Comparison of ENCODE assay signal across 1 cellular context in genomic region chr2:232550351-232551261, GRCh38.
A peak's percentile ranks its signal among the peaks of the same experiment; 100 is the strongest.
TF ChIP-seq lines count a peak whose summit lies in the region.

Gene EIF4E2, plus strand, starts transcription at chr2:232550689. Its CDS starts 36 bp downstream, at chr2:232550725.
Gene TIGD1, minus strand, starts transcription at chr2:232550557. Its CDS starts 675 bp downstream, at chr2:232549882.

TF ChIP-seq in A549, 52 proteins besides CTCF, POLR2A, EP300 and RAD21 (continued from another document):
- TF ChIP-seq REST (IDR thresholded peaks at IDR 0.05) (peak; percentile 48; the same call in 1 of the 2 replicates), POLR2AphosphoS2 (conservative IDR thresholded peaks at IDR 0.05; ENCODE audit: low read length) (no peak), BCL3 (IDR thresholded peaks at IDR 0.05) (peak; percentile 85; the same call in 2 of the 3 replicates), CHD4 (IDR thresholded peaks at IDR 0.05; ENCODE audit: borderline replicate concordance) (no peak), ZFP36 (IDR thresholded peaks at IDR 0.05; ENCODE audit: borderline replicate concordance, partially characterized antibody) (no peak), HEYL (CRISPR knock-in tag; IDR thresholded peaks at IDR 0.05) (no peak), GATA3 (IDR thresholded peaks at IDR 0.05; ENCODE audit: borderline replicate concordance) (peak; percentile 45; the same call in 1 of the 2 replicates), CHD2 (IDR thresholded peaks at IDR 0.05; ENCODE audit: low read length, partially characterized antibody) (peak; percentile 28), RCOR1 (IDR thresholded peaks at IDR 0.05; ENCODE audit: low read depth, low read length) (peak; percentile 75; the same call in 1 of the 2 replicates), EHMT2 (IDR thresholded peaks at IDR 0.05; ENCODE audit: low read depth) (no peak), KDM1A (IDR thresholded peaks at IDR 0.05; ENCODE audit: low read depth) (no peak), KDM5A (IDR thresholded peaks at IDR 0.05) (peak; percentile 47; the same call in 1 of the 2 replicates), USF2 (IDR thresholded peaks at IDR 0.05) (no peak), ZC3H11A (IDR thresholded peaks at IDR 0.05) (no peak), NFE2L2 (conservative IDR thresholded peaks at IDR 0.05; ENCODE audit: low read length) (no peak), ELK1 (IDR thresholded peaks at IDR 0.05; ENCODE audit: low read depth, low read length) (0 out of 2 replicates have a peak, but pooled peaks have one; percentile 36), NR3C1 (IDR thresholded peaks at IDR 0.05) (no peak), MYC (IDR thresholded peaks at IDR 0.05; ENCODE audit: borderline replicate concordance, low read length) (peak; percentile 19; the same call in 1 of the 2 replicates), BHLHE40 (IDR thresholded peaks at IDR 0.05; ENCODE audit: low read depth, low read length) (0 out of 2 replicates have a peak, but pooled peaks have one; percentile 25), NPAS2 (CRISPR knock-in tag; IDR thresholded peaks at IDR 0.05; ENCODE audit: borderline replicate concordance) (no peak), CBX2 (IDR thresholded peaks at IDR 0.05; ENCODE audit: borderline replicate concordance, low read depth) (no peak), EHF (CRISPR knock-in tag; IDR thresholded peaks at IDR 0.05) (no peak), ZSCAN20 (CRISPR knock-in tag; IDR thresholded peaks at IDR 0.05) (no peak), HDAC2 (IDR thresholded peaks at IDR 0.05) (no peak), ZNF302 (CRISPR knock-in tag; IDR thresholded peaks at IDR 0.05) (no peak), MAFK (IDR thresholded peaks at IDR 0.05; ENCODE audit: partially characterized antibody) (no peak), MAX (IDR thresholded peaks at IDR 0.05) (peak; percentile 89), RNF2 (IDR thresholded peaks at IDR 0.05; ENCODE audit: borderline replicate concordance, low read depth) (no peak), RARB (CRISPR knock-in tag; IDR thresholded peaks at IDR 0.05) (no peak), FOXS1 (CRISPR knock-in tag; IDR thresholded peaks at IDR 0.05) (no peak), SREBF2 (IDR thresholded peaks at IDR 0.05) (no peak), FOSB (CRISPR knock-in tag; IDR thresholded peaks at IDR 0.05) (no peak), CBX8 (IDR thresholded peaks at IDR 0.05) (no peak), JUNB (IDR thresholded peaks at IDR 0.05) (no peak), E2F6 (IDR thresholded peaks at IDR 0.05; ENCODE audit: borderline replicate concordance, low read depth) (peak; percentile 88), MAZ (IDR thresholded peaks at IDR 0.05; ENCODE audit: borderline replicate concordance, low read depth, low read length) (no peak), RFX5 (IDR thresholded peaks at IDR 0.05) (no peak)
TF ChIP-seq in A549: peak in this region for 17.
